Comparison of ENCODE assay signal across 14 cellular contexts in the genomic region with DNA sequence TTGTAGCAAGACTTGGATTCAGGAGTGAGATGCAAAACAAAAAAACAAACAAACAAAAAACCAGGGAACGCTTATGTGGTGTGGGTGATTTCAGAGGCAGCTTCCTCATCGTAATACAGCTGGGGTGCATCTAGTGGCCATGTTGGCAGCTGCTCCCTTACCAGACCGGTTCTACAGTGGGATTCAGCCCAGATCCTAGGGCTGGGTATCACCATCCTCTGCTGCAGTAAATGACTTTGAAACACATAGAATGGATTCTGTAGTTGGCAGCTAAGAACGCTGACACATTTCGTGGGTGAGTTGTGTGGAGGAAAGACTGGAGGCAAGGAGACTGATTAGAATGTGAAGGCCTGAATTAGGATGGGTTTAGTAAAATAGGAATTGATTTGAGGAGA. TPM values are rescaled to one million over a fixed set of nuclear protein-coding genes. Genes with fewer than 3 reads are reported as not detected.
DNase-seq lines count a peak whose midpoint lies in the region; ATAC-seq and TF ChIP-seq lines count a peak whose summit lies in the region.
"Had no signal": no experiment of that assay in that cellular context is flagged by ENCODE, and none has a peak within 500 bp of the region (broad histone marks: within the 10 kb centered on the region; RNA-seq: fewer than 3 reads in every experiment).

No MANE protein-coding gene starts in this region.

- H3K36me3 ChIP-seq in PC-3 (ENCODE audit: low read depth, low read length) (no peaks in the 10 kb centered on the region), esophagus (ENCODE audit: control insufficient read depth in 2 of 2, insufficient read depth in 2 of 2, low read length in 1 of 2) (no peaks in the 10 kb centered on the region), stomach (no peaks in the 10 kb centered on the region)
- H3K36me3 ChIP-seq: Peyer's patch had no signal

- no peaks in the 10 kb centered on the region for H3K27me3 ChIP-seq in PC-3 (ENCODE audit: low read length)
- H3K27me3 ChIP-seq in esophagus (ENCODE audit: control insufficient read depth in 1 of 2, insufficient read depth in 2 of 2, low read length in 2 of 2) = no peaks in the 10 kb centered on the region
- no peaks in the 10 kb centered on the region for H3K27me3 ChIP-seq in stomach
- H3K27me3 ChIP-seq: Peyer's patch had no signal

- H3K9me3 Mint-ChIP-seq in activated naive CD4-positive, alpha-beta T cell treated with anti-CD3 and anti-CD28 coated beads for 36 hours = peaks cover 5% of the 10 kb centered on the region
- H3K9me3 Mint-ChIP-seq: dendritic cell treated with granulocyte-macrophage colony-stimulating factor and Interleukin-4, amounts not matched to agents 40 ng/mL and 50 ng/mL, for 4 days had no signal

- H3K4me2 ChIP-seq in PC-3 (ENCODE audit: low read length) = no peak overlapping the region

- POLR2A ChIA-PET in PC-3 (lab: Charles Lee; ENCODE audit: unreplicated experiment) = no interaction called here

- no peaks in the 10 kb centered on the region for H3K9me3 ChIP-seq in PC-3 (ENCODE audit: low read length)
- H3K9me3 ChIP-seq in esophagus (ENCODE audit: control insufficient read depth in 2 of 2, insufficient read depth in 1 of 2, low read depth in 1 of 2, low read length in 1 of 2) = no peaks in the 10 kb centered on the region
- H3K9me3 ChIP-seq in stomach = no peaks in the 10 kb centered on the region
- H3K9me3 ChIP-seq: Peyer's patch had no signal

- H3K27ac Mint-ChIP-seq in activated naive CD4-positive, alpha-beta T cell treated with anti-CD3 and anti-CD28 coated beads for 36 hours = peak overlapping the region; percentile 63
- H3K27ac Mint-ChIP-seq: dendritic cell treated with granulocyte-macrophage colony-stimulating factor and Interleukin-4, amounts not matched to agents 40 ng/mL and 50 ng/mL, for 4 days had no signal

- intact Hi-C loops in activated naive CD4-positive, alpha-beta T cell treated with anti-CD3 and anti-CD28 coated beads for 36 hours (cut with micrococcal nuclease) = no loop called here
- intact Hi-C loops in PC-3 (cut with micrococcal nuclease) = no loop called here
- intact Hi-C loops in stomach (cut with DNase I; ENCODE audit: low total_unique reads) = no loop called here

- H3K79me2 ChIP-seq in PC-3 (ENCODE audit: low read length) = 0 out of 2 replicates have a peak, but pooled peaks cover 8% of the 10 kb centered on the region

- H3K4me3 ChIP-seq in PC-3 (ENCODE audit: low read length) = no peak overlapping the region
- no peak overlapping the region for H3K4me3 ChIP-seq in esophagus (ENCODE audit: low read depth in 1 of 2, low read length in 2 of 2)
- H3K4me3 ChIP-seq in stomach = no peak overlapping the region
- H3K4me3 ChIP-seq: Peyer's patch had no signal

- H2AFZ ChIP-seq in PC-3 (ENCODE audit: low read length) = no peak overlapping the region

- 47 to 59% methylated on average over 5 of the region's 5 CpGs for WGBS in esophagus, 2 donors
- WGBS in stomach, 5 donors = 48 to 68% (median 56%) methylated on average over 5 of the region's 5 CpGs

- H3K27me3 Mint-ChIP-seq in activated naive CD4-positive, alpha-beta T cell treated with anti-CD3 and anti-CD28 coated beads for 36 hours (ENCODE audit: low read depth) = no peaks in the 10 kb centered on the region
- H3K27me3 Mint-ChIP-seq: dendritic cell treated with granulocyte-macrophage colony-stimulating factor and Interleukin-4, amounts not matched to agents 40 ng/mL and 50 ng/mL, for 4 days had no signal

- no peak for DNase-seq in activated naive CD4-positive, alpha-beta T cell treated with anti-CD3 and anti-CD28 coated beads for 36 hours
- no peak for DNase-seq in activated naive CD4-positive, alpha-beta T cell treated with anti-CD3 and anti-CD28 coated beads, Interleukin-2, amount 50 U/mL, for 16 hours
- DNase-seq in PC-3 (peak; percentile 42), stomach (peak; percentile 61), NCI-H2227 (lab: John Stamatoyannopoulos, UW; ENCODE audit: unreplicated experiment) (no peak), activated gamma-delta T cell treated with Interleukin-2 at 50 U/mL for 16 hours (no peak)
- DNase-seq: activated CD8-positive, alpha-beta memory T cell treated with anti-CD3 and anti-CD28 coated beads, Interleukin-2, amount 50 U/mL, for 48 hours; amniotic stem cell; Kasumi-1; NCI-H146; Peyer's patch had no signal

- no peaks in the 10 kb centered on the region for H4K20me1 ChIP-seq in PC-3 (ENCODE audit: low read length)

- H3K9me2 ChIP-seq in PC-3 (replicated peaks; ENCODE audit: low read length) = no peaks in the 10 kb centered on the region

- H3K4me1 ChIP-seq in PC-3 (ENCODE audit: insufficient read depth, low read length) (peaks cover 46% of the 10 kb centered on the region), esophagus (ENCODE audit: control insufficient read depth in 2 of 2, insufficient read depth in 2 of 2, low read length in 1 of 2) (peaks cover 5% of the 10 kb centered on the region in 2 donors), stomach (peaks cover 0 to 53% (median 21%) of the 10 kb centered on the region in 4 donors)
- H3K4me1 ChIP-seq: Peyer's patch had no signal

- peak overlapping the region; percentile 37 for H3K4me3 Mint-ChIP-seq in activated naive CD4-positive, alpha-beta T cell treated with anti-CD3 and anti-CD28 coated beads for 36 hours
- H3K4me3 Mint-ChIP-seq: dendritic cell treated with granulocyte-macrophage colony-stimulating factor and Interleukin-4, amounts not matched to agents 40 ng/mL and 50 ng/mL, for 4 days had no signal

- TF ChIP-seq POLR2A in stomach (IDR thresholded peaks at IDR 0.05) = no peak

- no peaks in the 10 kb centered on the region for H3F3A ChIP-seq in PC-3 (ENCODE audit: low read length, unreplicated experiment)

- peak overlapping the region; percentile 11; the same call in 1 of the 2 replicates for H3K27ac ChIP-seq in PC-3 (ENCODE audit: low read length)
- peak overlapping the region; percentile 61 to 78 for H3K27ac ChIP-seq in esophagus (ENCODE audit: low read depth in 2 of 2, low read length in 1 of 2)
- peak overlapping the region in 2 of 5 donors; percentile 15 to 30 for H3K27ac ChIP-seq in stomach
- H3K27ac ChIP-seq: Peyer's patch had no signal

- H3K9ac ChIP-seq in PC-3 (ENCODE audit: low read length) = no peak overlapping the region

- CTCF ChIA-PET in activated naive CD4-positive, alpha-beta T cell treated with anti-CD3 and anti-CD28 coated beads for 36 hours (lab: Charles Lee) = interaction anchor here (1.0 kb wide), 1 partner anchor 13 kb away, joined by 3 read pairs; no protein-coding TSS in a partner anchor
- CTCF ChIA-PET in PC-3 (lab: Charles Lee) = no interaction called here

- no peak for TF ChIP-seq EP300 in stomach (IDR thresholded peaks at IDR 0.05)

- TF ChIP-seq CTCF in PC-3 (conservative IDR thresholded peaks at IDR 0.05; ENCODE audit: low read depth, low read length) = no peak
- TF ChIP-seq CTCF in stomach (IDR thresholded peaks at IDR 0.05) = no peak

- H3K36me3 Mint-ChIP-seq in activated naive CD4-positive, alpha-beta T cell treated with anti-CD3 and anti-CD28 coated beads for 36 hours (ENCODE audit: low read depth) = peaks cover 44% of the 10 kb centered on the region

- peaks cover 79% of the 10 kb centered on the region for H3K4me1 Mint-ChIP-seq in activated naive CD4-positive, alpha-beta T cell treated with anti-CD3 and anti-CD28 coated beads for 36 hours (ENCODE audit: low read depth)

- no peak for ATAC-seq in PC-3
- ATAC-seq in GM19463 (IDR thresholded peaks at IDR 0.05; ENCODE audit: unreplicated experiment) = no peak

- BruUV-seq in PC-3 (replicated peaks; lab: Mats Ljungman, UMichigan) = no TSS peak

RNA-seq across cellular contexts. Expression of a gene that starts 41.5 kb away (rescaled TPM):
- total RNA-seq in activated naive CD4-positive, alpha-beta T cell treated with anti-CD3 and anti-CD28 coated beads for 36 hours = 10 to 100 TPM; 37.6 to 41.6 TPM
- total RNA-seq in PC-3 (2014; rRNA removed) = 7.7 and 10.3 TPM in 2 replicates
- 1 to 10 TPM; 3.4 to 4.0 TPM for polyA plus RNA-seq in esophagus
- total RNA-seq in stomach = 10 to 100 TPM; 12.9 to 40.0 (median 19.1) TPM
- 1 to 10 TPM; 2.4 to 4.4 (median 2.7) TPM for polyA plus RNA-seq in stomach

Comparison
In these comparisons a context has a peak if more than half of its experiments do, and no peak if none do; other contexts are left out.
1. DNase-seq: peak in PC-3 (single experiment) and stomach (single experiment); none in activated naive CD4-positive, alpha-beta T cell treated with anti-CD3 and anti-CD28 coated beads for 36 hours (single experiment), activated naive CD4-positive, alpha-beta T cell treated with anti-CD3 and anti-CD28 coated beads, Interleukin-2, amount 50 U/mL, for 16 hours (single experiment), NCI-H2227 (single experiment) and activated gamma-delta T cell treated with Interleukin-2 at 50 U/mL for 16 hours (single experiment).